22 cellular contexts compared by ENCODE assay signal in the genomic region with DNA sequence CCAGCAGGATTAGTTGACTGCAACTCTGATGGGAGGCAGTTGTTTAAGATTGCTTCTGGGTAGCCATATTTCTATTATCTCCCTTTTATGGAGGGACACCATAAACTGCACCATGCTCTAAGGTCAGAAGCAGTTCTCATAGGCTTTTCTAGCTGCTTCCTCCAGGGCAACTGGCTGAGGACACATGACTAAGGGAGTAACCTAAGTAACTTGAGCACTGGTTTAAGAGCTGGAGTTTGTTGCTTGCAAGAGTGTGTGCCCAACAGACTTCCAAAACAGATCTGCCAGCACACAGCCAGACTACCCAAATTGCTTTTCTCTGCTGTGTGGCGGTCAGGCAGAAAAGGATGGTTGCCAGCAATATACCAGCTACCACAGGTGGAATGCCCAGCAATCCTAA.
"Had no signal": no experiment of that assay in that cellular context is flagged by ENCODE, and none has a peak within 500 bp of the region (broad histone marks: within the 10 kb centered on the region; RNA-seq: fewer than 3 reads in every experiment).

No MANE protein-coding gene starts in this region.

- H3K9me3 ChIP-seq: lower lobe of right lung had no signal

- FAIRE-seq: colon, endothelial cell of umbilical vein, frontal cortex, islet of Langerhans, keratinocyte had no signal

- H3K27me3 ChIP-seq: dorsolateral prefrontal cortex, esophagus muscularis mucosa, foreskin keratinocyte, gastroesophageal sphincter, heart left ventricle, hepatocyte, left lung had no signal

- DNase-seq: dermis blood vessel endothelial cell; dorsolateral prefrontal cortex; effector CD4-positive, alpha-beta T cell; effector memory CD4-positive, alpha-beta T cell; foreskin keratinocyte; heart left ventricle; hypothalamus; left cardiac atrium; left lung; left ventricle myocardium superior; lower lobe of right lung; mesenchymal stem cell; midbrain had no signal

- H3K79me2 ChIP-seq: hepatocyte had no signal

- H3K36me3 ChIP-seq: esophagus muscularis mucosa, gastroesophageal sphincter, heart left ventricle, left lung, lower lobe of right lung had no signal

- H2AFZ ChIP-seq: hepatocyte had no signal

- H3K4me2 ChIP-seq: hepatocyte had no signal

- H3K4me1 ChIP-seq: esophagus muscularis mucosa, foreskin keratinocyte, gastroesophageal sphincter, heart left ventricle, left lung, lower lobe of right lung had no signal

- H3K4me3 ChIP-seq: coronary artery, dorsolateral prefrontal cortex, esophagus muscularis mucosa, gastroesophageal sphincter, heart left ventricle, hepatocyte, left lung, lower lobe of right lung had no signal

- H3K27ac ChIP-seq: coronary artery, dorsolateral prefrontal cortex, esophagus muscularis mucosa, foreskin keratinocyte, gastroesophageal sphincter, heart left ventricle, hepatocyte, left lung, lower lobe of right lung had no signal

- ATAC-seq: foreskin keratinocyte, gastroesophageal sphincter, heart left ventricle, left cardiac atrium, left lung, left ventricle myocardium superior, lower lobe of right lung had no signal
